Comparison of ENCODE assay signal across 8 cellular contexts in the genomic region with DNA sequence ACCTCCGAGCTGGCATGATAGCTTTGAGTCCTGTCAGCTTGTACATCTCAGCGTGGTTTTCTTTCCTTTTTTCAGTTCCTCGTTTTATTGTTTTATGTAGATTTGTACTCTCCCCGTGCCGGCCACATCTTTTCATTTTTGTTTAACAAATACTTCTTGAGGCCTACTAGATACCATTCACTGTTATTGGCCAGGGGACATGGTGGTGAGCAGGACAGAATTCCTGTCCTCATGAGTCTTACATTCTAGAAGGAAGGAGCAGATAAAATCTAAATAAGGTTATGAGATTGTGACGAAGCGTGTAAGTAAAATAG. TPM values are rescaled to one million over a fixed set of nuclear protein-coding genes. Genes with fewer than 3 reads are reported as not detected.
DNase-seq lines count a peak whose midpoint lies in the region; ATAC-seq, FAIRE-seq and TF ChIP-seq lines count a peak whose summit lies in the region.

No MANE protein-coding gene starts in this region.

- TF ChIP-seq POLR2A in uterus (IDR thresholded peaks at IDR 0.05), result no peak

- ATAC-seq in GM18868 (IDR thresholded peaks at IDR 0.05; ENCODE audit: unreplicated experiment), result peak; percentile 39
- peak; percentile 32 for ATAC-seq in HG03135 (IDR thresholded peaks at IDR 0.05; ENCODE audit: unreplicated experiment)

- dilution Hi-C loops in keratinocyte (cut with MboI; ENCODE audit: extremely low pct_ligation_motif_present, low sequenced_read_pairs), result no loop called here

- no peak overlapping the region for H2AFZ ChIP-seq in ACC112 (ENCODE audit: low read length, unreplicated experiment)
- no peak overlapping the region for H2AFZ ChIP-seq in keratinocyte (ENCODE audit: control insufficient read depth, low read length)

- H3K27me3 ChIP-seq in ACC112 (ENCODE audit: insufficient read depth, low read length) (no peaks in the 10 kb centered on the region), WERI-Rb-1 (ENCODE audit: insufficient read depth, low read depth, severe bottlenecking) (no peaks in the 10 kb centered on the region), keratinocyte (ENCODE audit: control insufficient read depth, extremely low read depth, insufficient read depth, low read length) (no peaks in the 10 kb centered on the region), uterus (no peaks in the 10 kb centered on the region)

- H4K20me1 ChIP-seq in keratinocyte (ENCODE audit: control insufficient read depth, extremely low read depth, insufficient read depth, low read length), result peaks cover 24% of the 10 kb centered on the region

- H3K4me3 ChIP-seq in ACC112 (ENCODE audit: low read depth, low read length) (peak overlapping the region; percentile 92), WERI-Rb-1 (ENCODE audit: low read depth, low read length) (peak overlapping the region; percentile 64), keratinocyte (ENCODE audit: control insufficient read depth in 2 of 3, extremely low read depth in 1 of 3, insufficient read depth in 2 of 3, low read depth in 1 of 3, low read length in 3 of 3) (peak overlapping the region; percentile 73 to 99 (median 83)), uterus (peak overlapping the region; percentile 71 to 81)

- H3K9ac ChIP-seq in keratinocyte (ENCODE audit: control insufficient read depth, extremely low read depth, insufficient read depth, low read length), result peak overlapping the region; percentile 90

- no peaks in the 10 kb centered on the region for H3K9me3 ChIP-seq in WERI-Rb-1 (ENCODE audit: severe bottlenecking)
- H3K9me3 ChIP-seq in keratinocyte (ENCODE audit: control insufficient read depth, low read depth, low read length), result no peaks in the 10 kb centered on the region
- H3K9me3 ChIP-seq in uterus, result no peaks in the 10 kb centered on the region

- H3K27ac ChIP-seq in ACC112 (ENCODE audit: low read depth, low read length), result peak overlapping the region; percentile 91
- no peak overlapping the region for H3K27ac ChIP-seq in WERI-Rb-1
- H3K27ac ChIP-seq in keratinocyte (ENCODE audit: control insufficient read depth, insufficient read depth, low read length), result peak overlapping the region; percentile 96
- H3K27ac ChIP-seq in uterus, result peak overlapping the region; percentile 93 to 96

- DNase-seq in WERI-Rb-1 (no peak), keratinocyte (ENCODE audit: low read depth, low spot score) (no peak), uterus (no peak), NCI-H226 (no peak), cerebellar cortex (ENCODE audit: low spot score) (no peak)

- intact Hi-C loops in uterus (cut with DNase I; ENCODE audit: low total_unique reads), result loop anchor here (5.0 kb wide), 1 partner anchor 180 kb away; no protein-coding TSS in a partner anchor

- peaks cover 3% of the 10 kb centered on the region for H3K9me1 ChIP-seq in keratinocyte (ENCODE audit: control insufficient read depth, extremely low read depth, insufficient read depth, low read length)

- H3K79me2 ChIP-seq in ACC112 (ENCODE audit: control insufficient read depth, insufficient read depth, low read length, unreplicated experiment) (peaks cover 66% of the 10 kb centered on the region), keratinocyte (ENCODE audit: control insufficient read depth, insufficient read depth, low read length) (peaks cover 62% of the 10 kb centered on the region)

- FAIRE-seq in keratinocyte (lab: Jason Lieb, UNC), result no peak

- TF ChIP-seq CTCF in WERI-Rb-1 (IDR thresholded peaks at IDR 0.05; ENCODE audit: low read depth, low read length) (no peak), keratinocyte (optimal IDR thresholded peaks at IDR 0.05 in 1 of 3, IDR thresholded peaks at IDR 0.05 in 1 of 3, conservative IDR thresholded peaks at IDR 0.05 in 1 of 3; ENCODE audit: extremely low read depth in 1 of 3, insufficient read depth in 2 of 3, low read length in 3 of 3) (no peak), uterus (IDR thresholded peaks at IDR 0.05) (no peak)

- peak overlapping the region; percentile 88 for H3K4me2 ChIP-seq in keratinocyte (ENCODE audit: control insufficient read depth, extremely low read depth, insufficient read depth, low read depth, low read length)

- H3K4me1 ChIP-seq in ACC112 (ENCODE audit: control insufficient read depth, insufficient read depth, low read length, unreplicated experiment) (peaks cover 24% of the 10 kb centered on the region), keratinocyte (ENCODE audit: control insufficient read depth, extremely low read depth, insufficient read depth, low read length) (peaks cover 35% of the 10 kb centered on the region), uterus (no peaks in the 10 kb centered on the region)

- peaks cover 8% of the 10 kb centered on the region; the same call in 1 of the 2 replicates for H3K36me3 ChIP-seq in ACC112 (ENCODE audit: insufficient read depth, low read length)
- H3K36me3 ChIP-seq in WERI-Rb-1, result peaks cover 3% of the 10 kb centered on the region; the same call in 1 of the 2 replicates
- no peaks in the 10 kb centered on the region for H3K36me3 ChIP-seq in keratinocyte (ENCODE audit: control insufficient read depth in 2 of 2, extremely low read depth in 1 of 2, insufficient read depth in 2 of 2, low read length in 2 of 2)
- no peaks in the 10 kb centered on the region for H3K36me3 ChIP-seq in uterus

RNA-seq across cellular contexts. Expression of gene UGCG, which starts 1.2 kb away (rescaled TPM):
- 29.0 to 49.8 TPM (median 30.1 TPM) in 3 replicates for polyA plus RNA-seq in keratinocyte
- 145 TPM for polyA plus RNA-seq in keratinocyte (2011; ENCODE audit: low read depth)
- 13.4 and 26.8 TPM in 2 replicates for polyA plus RNA-seq in keratinocyte (2011; cell fraction: cytosol; rRNA removed)
- polyA plus RNA-seq in keratinocyte (2011; cell fraction: nucleus; rRNA removed), result 33.9 and 53.9 TPM in 2 replicates
- 21.3 and 63.4 TPM in 2 replicates for polyA plus RNA-seq in keratinocyte (2012; ENCODE audit: low replicate concordance)
- 11.8 to 40.9 TPM (median 19.6 TPM) in 3 replicates for polyA minus RNA-seq in keratinocyte
- 46.6 TPM for polyA minus RNA-seq in keratinocyte (2011; cell fraction: cytosol; rRNA and poly(A)+ RNA removed)
- polyA minus RNA-seq in keratinocyte (2011; cell fraction: nucleus; rRNA and poly(A)+ RNA removed), result 46.6 and 79.5 TPM in 2 replicates
- total RNA-seq in uterus, result 10 to 100 TPM; 12.3 to 75.1 (median 34.5) TPM
